ENCODE assay signal across 12 cellular contexts in the genomic region with DNA sequence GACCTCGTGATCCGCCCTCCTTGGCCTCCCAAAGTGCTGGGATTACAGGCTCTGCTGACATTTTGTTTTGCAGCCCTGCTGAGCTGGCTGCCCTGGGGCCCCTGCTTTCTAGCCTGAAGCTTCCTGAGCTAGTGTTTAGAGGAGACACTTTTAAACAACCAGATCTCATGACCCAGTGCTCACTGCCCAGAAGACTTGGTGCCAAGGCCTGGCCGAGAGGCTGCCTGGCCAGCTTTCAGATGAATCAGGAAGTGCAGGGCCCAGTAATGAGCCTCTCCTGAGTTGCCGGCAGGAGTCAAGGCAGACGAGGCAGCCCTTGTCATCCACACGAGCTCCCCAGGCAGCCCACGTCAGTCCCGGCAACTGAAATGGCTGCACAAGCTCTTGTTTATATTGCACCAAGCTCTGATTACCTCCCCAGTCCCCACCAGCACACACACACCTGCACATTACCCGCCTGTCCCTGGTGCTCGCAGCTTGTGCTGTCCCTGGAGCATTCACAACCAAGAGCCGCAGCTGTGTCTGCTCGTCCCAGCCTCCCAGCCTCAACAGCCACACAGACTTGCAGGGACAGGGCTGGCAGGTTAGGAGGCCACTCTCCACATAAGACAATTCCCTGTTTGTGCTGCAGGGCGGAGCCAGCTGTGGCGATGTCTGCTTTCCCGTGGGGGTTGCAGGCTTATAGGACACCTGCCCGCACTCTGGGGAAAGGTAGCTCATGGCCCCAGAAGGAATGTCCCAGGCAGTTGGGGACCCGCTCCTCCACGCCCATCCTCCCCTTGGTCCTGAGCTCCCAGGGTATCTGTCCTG.
DNase-seq lines count a peak whose midpoint lies in the region; ATAC-seq, FAIRE-seq and TF ChIP-seq lines count a peak whose summit lies in the region.
"Had no signal": no experiment of that assay in that cellular context is flagged by ENCODE, and none has a peak within 500 bp of the region (broad histone marks: within the 10 kb centered on the region; RNA-seq: fewer than 3 reads in every experiment).

No MANE protein-coding gene starts in this region.

- no peak overlapping the region for H3K4me3 Mint-ChIP-seq in endothelial cell (ENCODE audit: unreplicated experiment)

- intact Hi-C loops in left ventricle myocardium inferior (cut with micrococcal nuclease): no loop called here

- peak; percentile 62 to 63 for DNase-seq in NCI-H187 (lab: John Stamatoyannopoulos, UW)
- no peak for DNase-seq in RWPE2 (ENCODE audit: low spot score)
- DNase-seq in left ventricle myocardium inferior: peak; percentile 62
- DNase-seq in substantia nigra (lab: John Stamatoyannopoulos, UW): peak in 38 of 49 donors; percentile 6 to 78 (median 40)
- no peak for DNase-seq in MV-4-11 (lab: John Stamatoyannopoulos, UW)
- no peak for DNase-seq in activated CD4-positive, alpha-beta T cell treated with anti-CD3 and anti-CD28 coated beads for 1 hour
- DNase-seq in HTR-8/SVneo (ENCODE audit: insufficient read length, low spot score): no peak
- DNase-seq in endothelial cell (ENCODE audit: low spot score): no peak
- DNase-seq: foreskin melanocyte, spleen had no signal

- H3K36me3 ChIP-seq in RWPE2 (ENCODE audit: low read depth): no peaks in the 10 kb centered on the region
- no peaks in the 10 kb centered on the region for H3K36me3 ChIP-seq in left ventricle myocardium inferior
- H3K36me3 ChIP-seq: cardiac muscle cell, spleen had no signal

- H3K27me3 ChIP-seq in RWPE2 (ENCODE audit: insufficient read depth, poor library complexity, severe bottlenecking) (no peaks in the 10 kb centered on the region), left ventricle myocardium inferior (ENCODE audit: low read depth) (peaks cover 19% of the 10 kb centered on the region)
- H3K27me3 ChIP-seq: cardiac muscle cell had no signal

- FAIRE-seq in HTR-8/SVneo (lab: Jason Lieb, UNC): no peak
- FAIRE-seq: GM12892 had no signal

- peaks cover 17% of the 10 kb centered on the region for H3K27me3 Mint-ChIP-seq in endothelial cell (ENCODE audit: unreplicated experiment)

- H3K4me3 ChIP-seq in RWPE2 (ENCODE audit: severe bottlenecking): no peak overlapping the region
- H3K4me3 ChIP-seq in left ventricle myocardium inferior: no peak overlapping the region
- H3K4me3 ChIP-seq: cardiac muscle cell, spleen had no signal

- H3K27ac Mint-ChIP-seq in endothelial cell (ENCODE audit: unreplicated experiment): no peak overlapping the region

- no peak for ATAC-seq in RWPE2 (ENCODE audit: low read depth)

- H3K9me3 ChIP-seq in RWPE2 (ENCODE audit: severe bottlenecking) (peaks cover 2% of the 10 kb centered on the region), left ventricle myocardium inferior (replicated peaks) (no peaks in the 10 kb centered on the region)

- H3K9me3 Mint-ChIP-seq in endothelial cell (ENCODE audit: unreplicated experiment): peaks cover 8% of the 10 kb centered on the region

- no peak for TF ChIP-seq CTCF in RWPE2 (IDR thresholded peaks at IDR 0.05; ENCODE audit: poor library complexity, severe bottlenecking)
- TF ChIP-seq CTCF in left ventricle myocardium inferior (IDR thresholded peaks at IDR 0.05; ENCODE audit: borderline replicate concordance): no peak
- no peak for TF ChIP-seq CTCF in endothelial cell (IDR thresholded peaks at IDR 0.05; ENCODE audit: unreplicated experiment)

- H3K4me1 ChIP-seq in RWPE2 (ENCODE audit: insufficient read depth, poor library complexity, severe bottlenecking) (peaks cover 10% of the 10 kb centered on the region), left ventricle myocardium inferior (peaks cover 4% of the 10 kb centered on the region)
- H3K4me1 ChIP-seq: spleen had no signal

- peak overlapping the region; percentile 9 for H3K27ac ChIP-seq in RWPE2 (ENCODE audit: poor library complexity, severe bottlenecking)
- H3K27ac ChIP-seq in left ventricle myocardium inferior (replicated peaks): peak overlapping the region; percentile 63
- H3K27ac ChIP-seq in substantia nigra (ENCODE audit: low read depth, low read length, poor library complexity, severe bottlenecking): no peak overlapping the region
- H3K27ac ChIP-seq: cardiac muscle cell, spleen had no signal

- no peaks in the 10 kb centered on the region for H3K36me3 Mint-ChIP-seq in endothelial cell (ENCODE audit: low read depth, unreplicated experiment)

- peaks cover 2% of the 10 kb centered on the region for H3K4me1 Mint-ChIP-seq in endothelial cell (ENCODE audit: unreplicated experiment)

Comparison
In these comparisons a context has a peak if more than half of its experiments do, and no peak if none do; other contexts are left out.
1. DNase-seq: peak in NCI-H187 (2 of 2), left ventricle myocardium inferior (single experiment) and substantia nigra (38 of 49); none in RWPE2 (single experiment), MV-4-11 (single experiment), activated CD4-positive, alpha-beta T cell treated with anti-CD3 and anti-CD28 coated beads for 1 hour (single experiment), HTR-8/SVneo (single experiment) and endothelial cell (single experiment).